1 cellular context compared by ENCODE assay signal in the genomic region with DNA sequence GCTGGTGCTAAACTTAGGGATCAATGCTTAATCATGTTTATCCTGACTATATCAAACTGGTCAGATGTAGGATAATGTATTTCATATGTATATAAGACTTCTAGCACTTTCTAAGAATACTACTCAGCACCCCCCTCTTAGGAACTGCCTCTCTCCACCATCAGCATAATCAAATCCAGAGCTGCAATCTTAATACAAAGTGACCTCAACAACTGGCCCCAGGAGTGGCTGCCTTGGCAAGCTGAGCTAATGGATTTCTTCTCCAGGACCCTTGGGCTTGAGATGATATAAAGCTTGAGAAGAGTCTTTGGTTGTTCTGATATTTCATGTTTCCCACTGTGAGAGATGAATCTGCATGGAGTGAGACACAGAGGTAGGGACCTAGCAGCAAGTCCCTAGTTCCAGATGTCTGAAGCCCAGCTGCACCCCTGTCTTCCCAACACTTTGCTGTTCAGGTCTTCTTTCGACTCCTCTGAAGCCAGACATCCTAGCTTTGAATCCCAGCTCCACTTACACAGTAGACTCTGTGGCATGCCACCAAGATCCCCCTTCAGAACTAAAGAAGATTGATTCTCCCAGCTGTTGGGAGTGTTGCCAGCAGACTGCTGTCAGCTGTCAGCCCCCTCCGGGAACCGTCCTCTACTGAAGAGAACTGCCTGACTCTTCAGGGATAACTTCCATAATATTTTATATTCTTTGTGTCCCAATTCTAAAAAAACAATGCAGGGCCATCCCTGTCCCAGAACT.
TF ChIP-seq lines count a peak whose summit lies in the region.

No MANE protein-coding gene starts in this region.

TF ChIP-seq in GM23338, 12 proteins besides CTCF, POLR2A, EP300 and RAD21 (continued from another document):
- TF ChIP-seq, protein P1, sequence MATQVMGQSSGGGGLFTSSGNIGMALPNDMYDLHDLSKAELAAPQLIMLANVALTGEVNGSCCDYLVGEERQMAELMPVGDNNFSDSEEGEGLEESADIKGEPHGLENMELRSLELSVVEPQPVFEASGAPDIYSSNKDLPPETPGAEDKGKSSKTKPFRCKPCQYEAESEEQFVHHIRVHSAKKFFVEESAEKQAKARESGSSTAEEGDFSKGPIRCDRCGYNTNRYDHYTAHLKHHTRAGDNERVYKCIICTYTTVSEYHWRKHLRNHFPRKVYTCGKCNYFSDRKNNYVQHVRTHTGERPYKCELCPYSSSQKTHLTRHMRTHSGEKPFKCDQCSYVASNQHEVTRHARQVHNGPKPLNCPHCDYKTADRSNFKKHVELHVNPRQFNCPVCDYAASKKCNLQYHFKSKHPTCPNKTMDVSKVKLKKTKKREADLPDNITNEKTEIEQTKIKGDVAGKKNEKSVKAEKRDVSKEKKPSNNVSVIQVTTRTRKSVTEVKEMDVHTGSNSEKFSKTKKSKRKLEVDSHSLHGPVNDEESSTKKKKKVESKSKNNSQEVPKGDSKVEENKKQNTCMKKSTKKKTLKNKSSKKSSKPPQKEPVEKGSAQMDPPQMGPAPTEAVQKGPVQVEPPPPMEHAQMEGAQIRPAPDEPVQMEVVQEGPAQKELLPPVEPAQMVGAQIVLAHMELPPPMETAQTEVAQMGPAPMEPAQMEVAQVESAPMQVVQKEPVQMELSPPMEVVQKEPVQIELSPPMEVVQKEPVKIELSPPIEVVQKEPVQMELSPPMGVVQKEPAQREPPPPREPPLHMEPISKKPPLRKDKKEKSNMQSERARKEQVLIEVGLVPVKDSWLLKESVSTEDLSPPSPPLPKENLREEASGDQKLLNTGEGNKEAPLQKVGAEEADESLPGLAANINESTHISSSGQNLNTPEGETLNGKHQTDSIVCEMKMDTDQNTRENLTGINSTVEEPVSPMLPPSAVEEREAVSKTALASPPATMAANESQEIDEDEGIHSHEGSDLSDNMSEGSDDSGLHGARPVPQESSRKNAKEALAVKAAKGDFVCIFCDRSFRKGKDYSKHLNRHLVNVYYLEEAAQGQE (IDR thresholded peaks at IDR 0.05; ENCODE audit: unreplicated experiment): no peak
- TF ChIP-seq, protein P2, sequence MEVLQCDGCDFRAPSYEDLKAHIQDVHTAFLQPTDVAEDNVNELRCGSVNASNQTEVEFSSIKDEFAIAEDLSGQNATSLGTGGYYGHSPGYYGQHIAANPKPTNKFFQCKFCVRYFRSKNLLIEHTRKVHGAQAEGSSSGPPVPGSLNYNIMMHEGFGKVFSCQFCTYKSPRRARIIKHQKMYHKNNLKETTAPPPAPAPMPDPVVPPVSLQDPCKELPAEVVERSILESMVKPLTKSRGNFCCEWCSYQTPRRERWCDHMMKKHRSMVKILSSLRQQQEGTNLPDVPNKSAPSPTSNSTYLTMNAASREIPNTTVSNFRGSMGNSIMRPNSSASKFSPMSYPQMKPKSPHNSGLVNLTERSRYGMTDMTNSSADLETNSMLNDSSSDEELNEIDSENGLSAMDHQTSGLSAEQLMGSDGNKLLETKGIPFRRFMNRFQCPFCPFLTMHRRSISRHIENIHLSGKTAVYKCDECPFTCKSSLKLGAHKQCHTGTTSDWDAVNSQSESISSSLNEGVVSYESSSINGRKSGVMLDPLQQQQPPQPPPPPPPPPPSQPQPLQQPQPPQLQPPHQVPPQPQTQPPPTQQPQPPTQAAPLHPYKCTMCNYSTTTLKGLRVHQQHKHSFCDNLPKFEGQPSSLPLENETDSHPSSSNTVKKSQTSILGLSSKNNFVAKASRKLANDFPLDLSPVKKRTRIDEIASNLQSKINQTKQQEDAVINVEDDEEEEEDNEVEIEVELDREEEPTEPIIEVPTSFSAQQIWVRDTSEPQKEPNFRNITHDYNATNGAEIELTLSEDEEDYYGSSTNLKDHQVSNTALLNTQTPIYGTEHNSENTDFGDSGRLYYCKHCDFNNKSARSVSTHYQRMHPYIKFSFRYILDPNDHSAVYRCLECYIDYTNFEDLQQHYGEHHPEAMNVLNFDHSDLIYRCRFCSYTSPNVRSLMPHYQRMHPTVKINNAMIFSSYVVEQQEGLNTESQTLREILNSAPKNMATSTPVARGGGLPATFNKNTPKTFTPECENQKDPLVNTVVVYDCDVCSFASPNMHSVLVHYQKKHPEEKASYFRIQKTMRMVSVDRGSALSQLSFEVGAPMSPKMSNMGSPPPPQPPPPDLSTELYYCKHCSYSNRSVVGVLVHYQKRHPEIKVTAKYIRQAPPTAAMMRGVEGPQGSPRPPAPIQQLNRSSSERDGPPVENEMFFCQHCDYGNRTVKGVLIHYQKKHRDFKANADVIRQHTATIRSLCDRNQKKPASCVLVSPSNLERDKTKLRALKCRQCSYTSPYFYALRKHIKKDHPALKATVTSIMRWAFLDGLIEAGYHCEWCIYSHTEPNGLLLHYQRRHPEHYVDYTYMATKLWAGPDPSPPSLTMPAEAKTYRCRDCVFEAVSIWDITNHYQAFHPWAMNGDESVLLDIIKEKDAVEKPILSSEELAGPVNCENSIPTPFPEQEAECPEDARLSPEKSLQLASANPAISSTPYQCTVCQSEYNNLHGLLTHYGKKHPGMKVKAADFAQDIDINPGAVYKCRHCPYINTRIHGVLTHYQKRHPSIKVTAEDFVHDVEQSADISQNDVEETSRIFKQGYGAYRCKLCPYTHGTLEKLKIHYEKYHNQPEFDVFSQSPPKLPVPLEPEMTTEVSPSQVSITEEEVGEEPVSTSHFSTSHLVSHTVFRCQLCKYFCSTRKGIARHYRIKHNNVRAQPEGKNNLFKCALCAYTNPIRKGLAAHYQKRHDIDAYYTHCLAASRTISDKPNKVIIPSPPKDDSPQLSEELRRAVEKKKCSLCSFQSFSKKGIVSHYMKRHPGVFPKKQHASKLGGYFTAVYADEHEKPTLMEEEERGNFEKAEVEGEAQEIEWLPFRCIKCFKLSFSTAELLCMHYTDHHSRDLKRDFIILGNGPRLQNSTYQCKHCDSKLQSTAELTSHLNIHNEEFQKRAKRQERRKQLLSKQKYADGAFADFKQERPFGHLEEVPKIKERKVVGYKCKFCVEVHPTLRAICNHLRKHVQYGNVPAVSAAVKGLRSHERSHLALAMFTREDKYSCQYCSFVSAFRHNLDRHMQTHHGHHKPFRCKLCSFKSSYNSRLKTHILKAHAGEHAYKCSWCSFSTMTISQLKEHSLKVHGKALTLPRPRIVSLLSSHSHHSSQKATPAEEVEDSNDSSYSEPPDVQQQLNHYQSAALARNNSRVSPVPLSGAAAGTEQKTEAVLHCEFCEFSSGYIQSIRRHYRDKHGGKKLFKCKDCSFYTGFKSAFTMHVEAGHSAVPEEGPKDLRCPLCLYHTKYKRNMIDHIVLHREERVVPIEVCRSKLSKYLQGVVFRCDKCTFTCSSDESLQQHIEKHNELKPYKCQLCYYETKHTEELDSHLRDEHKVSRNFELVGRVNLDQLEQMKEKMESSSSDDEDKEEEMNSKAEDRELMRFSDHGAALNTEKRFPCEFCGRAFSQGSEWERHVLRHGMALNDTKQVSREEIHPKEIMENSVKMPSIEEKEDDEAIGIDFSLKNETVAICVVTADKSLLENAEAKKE (CRISPR knock-in tag; IDR thresholded peaks at IDR 0.05): no peak
- TF ChIP-seq, protein P3, sequence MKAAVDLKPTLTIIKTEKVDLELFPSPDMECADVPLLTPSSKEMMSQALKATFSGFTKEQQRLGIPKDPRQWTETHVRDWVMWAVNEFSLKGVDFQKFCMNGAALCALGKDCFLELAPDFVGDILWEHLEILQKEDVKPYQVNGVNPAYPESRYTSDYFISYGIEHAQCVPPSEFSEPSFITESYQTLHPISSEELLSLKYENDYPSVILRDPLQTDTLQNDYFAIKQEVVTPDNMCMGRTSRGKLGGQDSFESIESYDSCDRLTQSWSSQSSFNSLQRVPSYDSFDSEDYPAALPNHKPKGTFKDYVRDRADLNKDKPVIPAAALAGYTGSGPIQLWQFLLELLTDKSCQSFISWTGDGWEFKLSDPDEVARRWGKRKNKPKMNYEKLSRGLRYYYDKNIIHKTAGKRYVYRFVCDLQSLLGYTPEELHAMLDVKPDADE (IDR thresholded peaks at IDR 0.05): no peak
- TF ChIP-seq POLR2AphosphoS5 (IDR thresholded peaks at IDR 0.05; ENCODE audit: low read depth): no peak
- no peak for TF ChIP-seq EZH2 (IDR thresholded peaks at IDR 0.05; ENCODE audit: low read depth, unreplicated experiment)
